In genomic region chr17:32873114-32873513, GRCh38 we compare ENCODE assay signal across 20 cellular contexts. TPM values are rescaled to one million over a fixed set of nuclear protein-coding genes. Genes with fewer than 3 reads are reported as not detected.
DNase-seq lines count a peak whose midpoint lies in the region; ATAC-seq and TF ChIP-seq lines count a peak whose summit lies in the region.
"Had no signal": no experiment of that assay in that cellular context is flagged by ENCODE, and none has a peak within 500 bp of the region (broad histone marks: within the 10 kb centered on the region; RNA-seq: fewer than 3 reads in every experiment).

No MANE protein-coding gene starts in this region.

- no peaks in the 10 kb centered on the region for H3K36me3 Mint-ChIP-seq in MCF 10A (ENCODE audit: insufficient read depth, unreplicated experiment)

- no peak overlapping the region for H2BK120ac ChIP-seq in mesendoderm (ENCODE audit: low read depth, low read length)

- POLR2A ChIA-PET in MCF 10A (lab: Yijun Ruan, JAX) = interaction anchor here (1.8 kb wide), 1 partner anchor 44 kb away, joined by 4 read pairs; no protein-coding TSS in a partner anchor

- no peak overlapping the region for H3K9ac ChIP-seq in mesendoderm (ENCODE audit: low read length)
- H3K9ac ChIP-seq: BLaER1 had no signal

- CTCF ChIA-PET in MCF 10A (lab: Yijun Ruan, JAX) = interaction anchor here (1.1 to 3.4 kb wide), 4 partner anchors 18 to 410 kb away, joined by 3 to 18 read pairs (median 4); no protein-coding TSS in a partner anchor

- H3K27me3 Mint-ChIP-seq in MCF 10A (ENCODE audit: insufficient read depth, unreplicated experiment) = no peaks in the 10 kb centered on the region
- H3K27me3 Mint-ChIP-seq: CD8-positive, alpha-beta memory T cell had no signal

- peaks cover 21% of the 10 kb centered on the region for H3K4me1 Mint-ChIP-seq in MCF 10A (ENCODE audit: insufficient read depth, unreplicated experiment)

- H3K9me3 ChIP-seq in breast epithelium (no peaks in the 10 kb centered on the region), upper lobe of right lung (no peaks in the 10 kb centered on the region)
- H3K9me3 ChIP-seq: BLaER1, MG63, SJSA1 had no signal

- no CpG with 5 or more reads among the region's 1 CpG for WGBS in mesendoderm (ENCODE audit: extremely low coverage, insufficient coverage, low lambda C conversion rate)

- no peak overlapping the region for H3K56ac ChIP-seq in mesendoderm (ENCODE audit: low read length)

- no peaks in the 10 kb centered on the region for H3K27me3 ChIP-seq in breast epithelium
- no peaks in the 10 kb centered on the region for H3K27me3 ChIP-seq in mesendoderm (ENCODE audit: insufficient read depth, low read length, poor library complexity)
- H3K27me3 ChIP-seq in upper lobe of right lung = no peaks in the 10 kb centered on the region

- H4K5ac ChIP-seq in mesendoderm (ENCODE audit: low read length) = no peak overlapping the region

- no peaks in the 10 kb centered on the region for H3K9me3 Mint-ChIP-seq in MCF 10A (ENCODE audit: unreplicated experiment)
- H3K9me3 Mint-ChIP-seq: CD8-positive, alpha-beta memory T cell had no signal

- TF ChIP-seq CTCF in MCF 10A (IDR thresholded peaks at IDR 0.05; ENCODE audit: unreplicated experiment) (no peak), breast epithelium (IDR thresholded peaks at IDR 0.05) (no peak), upper lobe of right lung (IDR thresholded peaks at IDR 0.05) (no peak)

- no peak overlapping the region for H3K4me3 Mint-ChIP-seq in MCF 10A (ENCODE audit: unreplicated experiment)

- no peak overlapping the region for H2BK15ac ChIP-seq in mesendoderm (replicated peaks; ENCODE audit: low read depth)

- no peak overlapping the region for H3K4me2 ChIP-seq in mesendoderm (ENCODE audit: low read length)
- H3K4me2 ChIP-seq: BLaER1 had no signal

- no TSS peak for BruUV-seq in MCF 10A (replicated peaks; lab: Mats Ljungman, UMichigan)

- ATAC-seq in upper lobe of right lung = peak; percentile 17
- ATAC-seq in stimulated activated naive CD8-positive, alpha-beta T cell treated with anti-CD3 and anti-CD28 coated beads, Interleukin-15, Interleukin-2, amounts not matched to agents 100 U/mL and 50 U/mL, for 24 hours = no peak

- H3K4me1 ChIP-seq in breast epithelium (peaks cover 0 to 5% of the 10 kb centered on the region in 2 donors), mesendoderm (ENCODE audit: control insufficient read depth, low read depth, low read length) (peaks cover 2% of the 10 kb centered on the region), upper lobe of right lung (peaks cover 44% of the 10 kb centered on the region)

- H4K8ac ChIP-seq in mesendoderm (ENCODE audit: low read depth, low read length) = no peak overlapping the region

- TF ChIP-seq POLR2A in breast epithelium (IDR thresholded peaks at IDR 0.05) = no peak

- no peak overlapping the region for H3K4ac ChIP-seq in mesendoderm (ENCODE audit: low read depth, low read length)

- no peak overlapping the region for H2BK5ac ChIP-seq in mesendoderm (ENCODE audit: low read length)

- H3K36me3 ChIP-seq in breast epithelium (no peaks in the 10 kb centered on the region), mesendoderm (ENCODE audit: control insufficient read depth, insufficient read depth, low read length) (no peaks in the 10 kb centered on the region), upper lobe of right lung (no peaks in the 10 kb centered on the region)
- H3K36me3 ChIP-seq: BLaER1, MG63, SJSA1 had no signal

- H3K4me3 ChIP-seq in breast epithelium (no peak overlapping the region), mesendoderm (ENCODE audit: low read length) (no peak overlapping the region), upper lobe of right lung (no peak overlapping the region)
- H3K4me3 ChIP-seq: BLaER1, MG63, SJSA1 had no signal

- H3K23ac ChIP-seq in mesendoderm (ENCODE audit: low read length) = peak overlapping the region; percentile 52

- H3K27ac ChIP-seq in breast epithelium (no peak overlapping the region), epithelial cell of prostate (peak overlapping the region; percentile 59), mesendoderm (ENCODE audit: low read depth, low read length) (no peak overlapping the region), upper lobe of right lung (peak overlapping the region; percentile 32)
- H3K27ac ChIP-seq: BLaER1, RWPE1, SJSA1 had no signal

- no peak overlapping the region for H2AK5ac ChIP-seq in mesendoderm (ENCODE audit: low read length)

- peaks cover 17% of the 10 kb centered on the region for H3K79me1 ChIP-seq in mesendoderm (ENCODE audit: low read length)

- H3K18ac ChIP-seq in mesendoderm (ENCODE audit: low read length) = no peak overlapping the region

- H3K79me2 ChIP-seq in mesendoderm (ENCODE audit: control insufficient read depth, insufficient read depth, low read length) = peaks cover 11% of the 10 kb centered on the region

- intact Hi-C loops in MCF 10A (cut with micrococcal nuclease) (loop anchor here (10.0 kb wide), 1 partner anchor 122 kb away; the partner anchor contains the start of gene SPACA3), breast epithelium (cut with DNase I; ENCODE audit: low total_unique reads) (no loop called here), upper lobe of right lung (cut with DNase I) (loop anchor here (10.0 kb wide), 1 partner anchor 88 kb away; no protein-coding TSS in a partner anchor), cardiac septum (cut with DNase I) (loop anchor here (10.0 kb wide), 1 partner anchor 358 kb away; no protein-coding TSS in a partner anchor)

- DNase-seq in MCF 10A (ENCODE audit: unreplicated experiment) (no peak), breast epithelium (ENCODE audit: low spot score in 2 of 2) (no peak), epithelial cell of prostate (ENCODE audit: low read depth, low spot score) (peak; percentile 29), mesendoderm (no peak), upper lobe of right lung (no peak), NCI-H2081 treated with DMSO at 0.1 percent for 48 hours (lab: John Stamatoyannopoulos, UW) (no peak), cardiac septum (ENCODE audit: low spot score) (no peak)
- DNase-seq in stimulated activated naive CD8-positive, alpha-beta T cell treated with anti-CD3 and anti-CD28 coated beads, Interleukin-15, Interleukin-2, amounts not matched to agents 100 U/mL and 50 U/mL, for 24 hours = no peak
- DNase-seq: CD8-positive, alpha-beta memory T cell; GF-D8; MG63; NCI-H1092 treated with DMSO at 0.1 percent for 48 hours; NCI-H1694 treated with DMSO at 0.1 percent for 48 hours; NCI-H2171; NCI-H446 treated with DMSO at 0.1 percent for 48 hours; OCI-M1 had no signal

- H3K27ac Mint-ChIP-seq in MCF 10A (ENCODE audit: low read depth, unreplicated experiment) = peak overlapping the region; percentile 52
- H3K27ac Mint-ChIP-seq: CD8-positive, alpha-beta memory T cell had no signal

RNA-seq across cellular contexts. Expression of gene MYO1D, which starts 3.8 kb away (rescaled TPM):
- total RNA-seq in MCF 10A (2022) (20.7 and 30.5 TPM in 2 replicates), breast epithelium (100 to 1,000 TPM in 1 of 3 donors, 10 to 100 TPM in 2; 54.4 to 114 (median 76.7) TPM), upper lobe of right lung (73.3 TPM), cardiac septum (18.9 TPM)
- 15.4 TPM for polyA plus RNA-seq in mesendoderm (2013, experiment 1 of 2)
- 15.7 TPM for polyA plus RNA-seq in mesendoderm (2013, experiment 2 of 2)

RNA-seq across cellular contexts. Expression of gene TMEM98, which starts 54.8 kb away (rescaled TPM):
- total RNA-seq in MCF 10A (2022) (5.2 and 9.2 TPM in 2 replicates), breast epithelium (100 to 1,000 TPM in 2 of 3 donors, 10 to 100 TPM in 1; 59.7 to 138 (median 129) TPM), upper lobe of right lung (72.9 TPM), cardiac septum (12.9 TPM)
- 38.5 TPM for polyA plus RNA-seq in mesendoderm (2013, experiment 1 of 2)
- 42.2 TPM for polyA plus RNA-seq in mesendoderm (2013, experiment 2 of 2)
- total RNA-seq: A172 had no signal
- polyA plus RNA-seq: CD8-positive, alpha-beta memory T cell had no signal

Comparison
In these comparisons a context has a peak if more than half of its experiments do, and no peak if none do; other contexts are left out.
1. H3K27ac ChIP-seq: peak in epithelial cell of prostate (single experiment) and upper lobe of right lung (single experiment); none in breast epithelium (0 of 2) and mesendoderm (single experiment).